Comparison of ENCODE assay signal across 1 cellular context in genomic region chr12:128458301-128458974, GRCh38.
TF ChIP-seq lines count a peak whose summit lies in the region.

No MANE protein-coding gene starts in this region.

TF ChIP-seq in H1, 55 proteins besides CTCF, POLR2A, EP300 and RAD21:
- TF ChIP-seq SIX5 (IDR thresholded peaks at IDR 0.05; ENCODE audit: low read depth, low read length) (peak; percentile 33; the same call in 1 of the 2 replicates), TAF1 (IDR thresholded peaks at IDR 0.05; ENCODE audit: low read depth, low read length) (0 out of 2 replicates have a peak, but pooled peaks have one; percentile 7), PHF8 (conservative IDR thresholded peaks at IDR 0.05; ENCODE audit: low read depth, low read length) (no peak), TEAD4 (IDR thresholded peaks at IDR 0.05; ENCODE audit: low read depth, low read length) (peak; percentile 66), ASH2L (IDR thresholded peaks at IDR 0.05; ENCODE audit: low read length) (peak; percentile 15), ATF2 (IDR thresholded peaks at IDR 0.05; ENCODE audit: low read length) (no peak), CEBPB (IDR thresholded peaks at IDR 0.05; ENCODE audit: low read depth, low read length) (peak; percentile 89)
TF ChIP-seq in H1: peak in this region for 5.
